Comparison of ENCODE assay signal across 22 cellular contexts in genomic region chr22:25484498-25484897, GRCh38.
A peak's percentile ranks its signal among the peaks of the same experiment; 100 is the strongest.
DNase-seq lines count a peak whose midpoint lies in the region; ATAC-seq and TF ChIP-seq lines count a peak whose summit lies in the region.
"Had no signal": no experiment of that assay in that cellular context is flagged by ENCODE, and none has a peak within 500 bp of the region (broad histone marks: within the 10 kb centered on the region; RNA-seq: fewer than 3 reads in every experiment).

No MANE protein-coding gene starts in this region.

- H3K27me3 Mint-ChIP-seq in MCF 10A (ENCODE audit: insufficient read depth, unreplicated experiment) (no peaks in the 10 kb centered on the region), chondrocyte (ENCODE audit: low read depth) (no peaks in the 10 kb centered on the region)
- no peaks in the 10 kb centered on the region for H3K27me3 Mint-ChIP-seq in activated CD8-positive, alpha-beta T cell treated with anti-CD3 and anti-CD28 coated beads for 36 hours
- no peaks in the 10 kb centered on the region for H3K27me3 Mint-ChIP-seq in activated naive CD8-positive, alpha-beta T cell treated with anti-CD3 and anti-CD28 coated beads, Interleukin-2, amount 10 ng/mL, durations not matched to agents 7 days and 5 days
- H3K27me3 Mint-ChIP-seq: type B pancreatic cell had no signal

- H3K4me1 Mint-ChIP-seq in MCF 10A (ENCODE audit: insufficient read depth, unreplicated experiment) (peaks cover 14% of the 10 kb centered on the region), chondrocyte (ENCODE audit: low read depth) (peaks cover 15% of the 10 kb centered on the region)
- peaks cover 58% of the 10 kb centered on the region for H3K4me1 Mint-ChIP-seq in activated CD8-positive, alpha-beta T cell treated with anti-CD3 and anti-CD28 coated beads for 36 hours (ENCODE audit: low read depth)
- H3K4me1 Mint-ChIP-seq in activated naive CD8-positive, alpha-beta T cell treated with anti-CD3 and anti-CD28 coated beads, Interleukin-2, amount 10 ng/mL, durations not matched to agents 7 days and 5 days = peaks cover 37% of the 10 kb centered on the region

- no TSS peak for BruUV-seq in MCF 10A (replicated peaks; lab: Mats Ljungman, UMichigan)

- intact Hi-C loops in breast epithelium (cut with DNase I; ENCODE audit: low total_unique reads) = loop anchor here (10.0 kb wide), 1 partner anchor 1150 kb away; no protein-coding TSS in a partner anchor
- intact Hi-C loops in MCF 10A (cut with micrococcal nuclease) = no loop called here
- intact Hi-C loops in activated CD8-positive, alpha-beta T cell treated with anti-CD3 and anti-CD28 coated beads for 36 hours (cut with micrococcal nuclease) = no loop called here

- no peak overlapping the region for H3K4me3 ChIP-seq in breast epithelium
- H3K4me3 ChIP-seq in foreskin fibroblast (ENCODE audit: low read depth in 1 of 2, low read length in 2 of 2) = no peak overlapping the region
- H3K4me3 ChIP-seq: cardiac muscle cell, HAP-1, SJCRH30 had no signal

- ATAC-seq in activated CD8-positive, alpha-beta T cell treated with anti-CD3 and anti-CD28 coated beads for 36 hours = peak; percentile 60
- no peak for ATAC-seq in activated naive CD8-positive, alpha-beta T cell treated with anti-CD3 and anti-CD28 coated beads, Interleukin-2, amount 10 ng/mL, durations not matched to agents 7 days and 5 days (ENCODE audit: low read depth)
- ATAC-seq in stimulated activated naive CD8-positive, alpha-beta T cell treated with anti-CD3 and anti-CD28 coated beads, Interleukin-15, Interleukin-2, amounts not matched to agents 100 U/mL and 50 U/mL, for 24 hours = peak; percentile 71
- no peak for ATAC-seq in HG02870 (IDR thresholded peaks at IDR 0.05; ENCODE audit: unreplicated experiment)
- ATAC-seq: naive thymus-derived CD4-positive, alpha-beta T cell had no signal

- H3K9me3 Mint-ChIP-seq in MCF 10A (ENCODE audit: unreplicated experiment) (no peaks in the 10 kb centered on the region), chondrocyte (ENCODE audit: low read depth) (peaks cover 4% of the 10 kb centered on the region)
- peaks cover 7% of the 10 kb centered on the region for H3K9me3 Mint-ChIP-seq in activated CD8-positive, alpha-beta T cell treated with anti-CD3 and anti-CD28 coated beads for 36 hours
- H3K9me3 Mint-ChIP-seq in activated naive CD8-positive, alpha-beta T cell treated with anti-CD3 and anti-CD28 coated beads, Interleukin-2, amount 10 ng/mL, durations not matched to agents 7 days and 5 days = peaks cover 6% of the 10 kb centered on the region

- CTCF ChIA-PET in MCF 10A (lab: Yijun Ruan, JAX) = interaction anchor here (0.9 to 1.2 kb wide), 2 partner anchors 37 to 218 kb away, joined by 3 read pairs; no protein-coding TSS in a partner anchor
- CTCF ChIA-PET in activated CD8-positive, alpha-beta T cell treated with anti-CD3 and anti-CD28 coated beads for 36 hours (lab: Charles Lee) = interaction anchor here (1.3 kb wide), 1 partner anchor 37 kb away, joined by 4 read pairs; no protein-coding TSS in a partner anchor

- H3K36me3 ChIP-seq in breast epithelium = no peaks in the 10 kb centered on the region
- H3K36me3 ChIP-seq: HAP-1, SJCRH30 had no signal

- H3K4me3 Mint-ChIP-seq in MCF 10A (ENCODE audit: unreplicated experiment) (no peak overlapping the region), chondrocyte (ENCODE audit: unreplicated experiment) (no peak overlapping the region)
- no peak overlapping the region for H3K4me3 Mint-ChIP-seq in activated CD8-positive, alpha-beta T cell treated with anti-CD3 and anti-CD28 coated beads for 36 hours
- no peak overlapping the region for H3K4me3 Mint-ChIP-seq in activated naive CD8-positive, alpha-beta T cell treated with anti-CD3 and anti-CD28 coated beads, Interleukin-2, amount 10 ng/mL, durations not matched to agents 7 days and 5 days
- H3K4me3 Mint-ChIP-seq: mesothelial cell of epicardium; naive thymus-derived CD4-positive, alpha-beta T cell; type B pancreatic cell had no signal

- H3K27ac Mint-ChIP-seq in MCF 10A (ENCODE audit: low read depth, unreplicated experiment) (no peak overlapping the region), chondrocyte (ENCODE audit: unreplicated experiment) (no peak overlapping the region)
- peak overlapping the region; percentile 93 for H3K27ac Mint-ChIP-seq in activated CD8-positive, alpha-beta T cell treated with anti-CD3 and anti-CD28 coated beads for 36 hours
- H3K27ac Mint-ChIP-seq in activated naive CD8-positive, alpha-beta T cell treated with anti-CD3 and anti-CD28 coated beads, Interleukin-2, amount 10 ng/mL, durations not matched to agents 7 days and 5 days = peak overlapping the region; percentile 57
- H3K27ac Mint-ChIP-seq: mesothelial cell of epicardium, type B pancreatic cell had no signal

- TF ChIP-seq CTCF in breast epithelium (IDR thresholded peaks at IDR 0.05) = no peak
- no peak for TF ChIP-seq CTCF in MCF 10A (IDR thresholded peaks at IDR 0.05; ENCODE audit: unreplicated experiment)
- TF ChIP-seq CTCF in activated CD8-positive, alpha-beta T cell treated with anti-CD3 and anti-CD28 coated beads for 36 hours (IDR thresholded peaks at IDR 0.05) = no peak
- TF ChIP-seq CTCF in foreskin fibroblast (IDR thresholded peaks at IDR 0.05; ENCODE audit: low read depth, low read length) = no peak
- no peak for TF ChIP-seq CTCF in chondrocyte (IDR thresholded peaks at IDR 0.05)

- H3K36me3 Mint-ChIP-seq in MCF 10A (ENCODE audit: insufficient read depth, unreplicated experiment) (peaks cover 4% of the 10 kb centered on the region), chondrocyte (ENCODE audit: low read depth) (peaks cover 32% of the 10 kb centered on the region)
- peaks cover 70% of the 10 kb centered on the region for H3K36me3 Mint-ChIP-seq in activated CD8-positive, alpha-beta T cell treated with anti-CD3 and anti-CD28 coated beads for 36 hours (ENCODE audit: low read depth)
- H3K36me3 Mint-ChIP-seq in activated naive CD8-positive, alpha-beta T cell treated with anti-CD3 and anti-CD28 coated beads, Interleukin-2, amount 10 ng/mL, durations not matched to agents 7 days and 5 days = peaks cover 57% of the 10 kb centered on the region

- no peaks in the 10 kb centered on the region for H3K4me1 ChIP-seq in breast epithelium
- H3K4me1 ChIP-seq: HAP-1 had no signal

- peak overlapping the region; percentile 71 to 73 for H3K27ac ChIP-seq in breast epithelium
- H3K27ac ChIP-seq: C4-2B, cardiac muscle cell, SJCRH30 had no signal

- TF ChIP-seq POLR2A in breast epithelium (IDR thresholded peaks at IDR 0.05) = no peak

- DNase-seq in breast epithelium (ENCODE audit: low spot score in 2 of 2) (no peak), MCF 10A (ENCODE audit: unreplicated experiment) (no peak), foreskin fibroblast (no peak), chondrocyte (ENCODE audit: low spot score) (no peak)
- peak; percentile 83 for DNase-seq in activated CD8-positive, alpha-beta T cell treated with anti-CD3 and anti-CD28 coated beads for 36 hours
- no peak for DNase-seq in activated naive CD8-positive, alpha-beta T cell treated with anti-CD3 and anti-CD28 coated beads, Interleukin-2, amount 10 ng/mL, durations not matched to agents 7 days and 5 days
- peak; percentile 64 for DNase-seq in stimulated activated naive CD8-positive, alpha-beta T cell treated with anti-CD3 and anti-CD28 coated beads, Interleukin-15, Interleukin-2, amounts not matched to agents 100 U/mL and 50 U/mL, for 24 hours
- DNase-seq: glutamatergic neuron; NCI-H1092; NCI-H187; NCI-H2171 treated with DMSO at 0.1 percent for 48 hours; NCI-H524 treated with DMSO at 0.1 percent for 48 hours; nucleus accumbens; SJCRH30; stimulated activated CD4-positive, alpha-beta T cell treated with anti-CD3 and anti-CD28 coated beads, Interleukin-2, amount 100 ng/mL, for 48 hours had no signal

- POLR2A ChIA-PET in MCF 10A (lab: Yijun Ruan, JAX) = interaction anchor here (0.6 to 1.5 kb wide), 2 partner anchors 11 to 63 kb away, joined by 3 read pairs; no protein-coding TSS in a partner anchor
- POLR2A ChIA-PET in activated CD8-positive, alpha-beta T cell treated with anti-CD3 and anti-CD28 coated beads for 36 hours (lab: Charles Lee) = interaction anchor here (1.0 kb wide), 1 partner anchor 9 kb away, joined by 3 read pairs; no protein-coding TSS in a partner anchor
- POLR2A ChIA-PET in activated naive CD8-positive, alpha-beta T cell treated with anti-CD3 and anti-CD28 coated beads, Interleukin-2, amount 10 ng/mL, durations not matched to agents 7 days and 5 days (lab: Charles Lee) = no interaction called here

- no peaks in the 10 kb centered on the region for H3K9me3 ChIP-seq in breast epithelium
- H3K9me3 ChIP-seq: HAP-1, SJCRH30 had no signal

- no peaks in the 10 kb centered on the region for H3K27me3 ChIP-seq in breast epithelium
- H3K27me3 ChIP-seq: cardiac muscle cell, SJCRH30 had no signal

Comparison
In these comparisons a context has a peak if more than half of its experiments do, and no peak if none do; other contexts are left out.
1. DNase-seq: peak in activated CD8-positive, alpha-beta T cell treated with anti-CD3 and anti-CD28 coated beads for 36 hours (single experiment) and stimulated activated naive CD8-positive, alpha-beta T cell treated with anti-CD3 and anti-CD28 coated beads, Interleukin-15, Interleukin-2, amounts not matched to agents 100 U/mL and 50 U/mL, for 24 hours (single experiment); none in breast epithelium (0 of 2), MCF 10A (single experiment), activated naive CD8-positive, alpha-beta T cell treated with anti-CD3 and anti-CD28 coated beads, Interleukin-2, amount 10 ng/mL, durations not matched to agents 7 days and 5 days (single experiment), foreskin fibroblast (0 of 2) and chondrocyte (single experiment).
2. H3K27ac Mint-ChIP-seq: peak in activated CD8-positive, alpha-beta T cell treated with anti-CD3 and anti-CD28 coated beads for 36 hours (single experiment) and activated naive CD8-positive, alpha-beta T cell treated with anti-CD3 and anti-CD28 coated beads, Interleukin-2, amount 10 ng/mL, durations not matched to agents 7 days and 5 days (single experiment); none in MCF 10A (single experiment) and chondrocyte (single experiment).
3. ATAC-seq: peak in activated CD8-positive, alpha-beta T cell treated with anti-CD3 and anti-CD28 coated beads for 36 hours (single experiment) and stimulated activated naive CD8-positive, alpha-beta T cell treated with anti-CD3 and anti-CD28 coated beads, Interleukin-15, Interleukin-2, amounts not matched to agents 100 U/mL and 50 U/mL, for 24 hours (single experiment); none in activated naive CD8-positive, alpha-beta T cell treated with anti-CD3 and anti-CD28 coated beads, Interleukin-2, amount 10 ng/mL, durations not matched to agents 7 days and 5 days (single experiment) and HG02870 (single experiment).